Comparison of ENCODE assay signal across 8 cellular contexts in the genomic region with DNA sequence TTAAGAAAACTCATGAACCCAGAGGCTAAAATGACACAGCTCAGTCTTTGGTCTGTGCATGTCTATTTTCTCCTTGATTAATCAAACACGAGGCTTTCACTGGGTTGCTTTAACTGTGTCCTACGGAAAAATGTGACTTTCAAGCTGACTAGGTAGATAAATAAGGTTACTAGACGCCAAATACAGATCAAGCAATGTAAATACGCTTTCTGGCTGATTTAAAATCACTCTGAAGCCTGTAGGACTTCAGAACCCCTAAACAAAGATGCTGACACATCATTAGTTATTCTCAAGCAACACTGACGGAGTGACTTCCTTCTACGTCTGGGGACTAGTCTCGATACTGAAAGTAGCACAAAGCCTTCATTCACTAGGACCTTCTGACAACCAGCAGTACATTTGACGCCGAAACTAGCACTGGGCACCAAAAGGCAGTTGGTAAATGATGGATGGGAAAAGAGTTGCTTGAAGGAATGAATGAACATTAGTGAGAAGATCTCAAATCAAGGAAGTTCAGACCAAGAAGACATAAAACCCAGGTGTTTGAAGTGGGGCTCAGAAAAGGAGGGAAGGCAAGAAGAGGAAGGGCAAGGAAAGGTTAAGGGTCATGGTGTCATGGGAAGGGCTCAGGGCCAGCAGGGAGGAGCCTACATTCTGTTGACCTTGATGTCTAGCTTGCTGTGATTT.
DNase-seq lines count a peak whose midpoint lies in the region; ATAC-seq, FAIRE-seq and TF ChIP-seq lines count a peak whose summit lies in the region.

No MANE protein-coding gene starts in this region.

- TF ChIP-seq POLR2A in testis (IDR thresholded peaks at IDR 0.05) = no peak

- H3K4me1 ChIP-seq in PC-3 (ENCODE audit: insufficient read depth, low read length) (no peaks in the 10 kb centered on the region), thymus (ENCODE audit: control insufficient read depth, insufficient read depth, low read length) (peaks cover 12% of the 10 kb centered on the region), kidney (ENCODE audit: control insufficient read depth in 1 of 2, insufficient read depth in 1 of 2, low read depth in 1 of 2, low read length in 2 of 2) (peaks cover 0 to 2% of the 10 kb centered on the region in 2 donors), testis (no peaks in the 10 kb centered on the region)

- WGBS in thymus = 26% methylated on average over 9 of the region's 9 CpGs
- 70 to 72% methylated on average over 9 of the region's 9 CpGs for WGBS in testis, 2 donors

- H3F3A ChIP-seq in PC-3 (ENCODE audit: low read length, unreplicated experiment) = no peaks in the 10 kb centered on the region

- POLR2A ChIA-PET in PC-3 (lab: Charles Lee; ENCODE audit: unreplicated experiment) = no interaction called here

- H3K36me3 ChIP-seq in PC-3 (ENCODE audit: low read depth, low read length) = no peaks in the 10 kb centered on the region
- H3K36me3 ChIP-seq in thymus (ENCODE audit: control insufficient read depth, insufficient read depth) = no peaks in the 10 kb centered on the region
- H3K36me3 ChIP-seq in kidney (ENCODE audit: control insufficient read depth in 1 of 2, insufficient read depth in 2 of 2, low read length in 2 of 2) = no peaks in the 10 kb centered on the region
- H3K36me3 ChIP-seq in testis (ENCODE audit: low read depth, missing control alignments) = no peaks in the 10 kb centered on the region

- H3K27me3 ChIP-seq in PC-3 (ENCODE audit: low read length) = no peaks in the 10 kb centered on the region
- no peaks in the 10 kb centered on the region for H3K27me3 ChIP-seq in thymus (ENCODE audit: control insufficient read depth, insufficient read depth)
- no peaks in the 10 kb centered on the region for H3K27me3 ChIP-seq in testis

- ATAC-seq in GM18870 (IDR thresholded peaks at IDR 0.05; ENCODE audit: unreplicated experiment) (peak; percentile 95), HG02623 (IDR thresholded peaks at IDR 0.05; ENCODE audit: unreplicated experiment) (peak; percentile 93), PC-3 (no peak)

- H3K4me2 ChIP-seq in PC-3 (ENCODE audit: low read length) = no peak overlapping the region

- no peak for DNase-seq in PC-3
- peak; percentile 61 for DNase-seq in globus pallidus (ENCODE audit: low spot score)
- no peak for DNase-seq in kidney
- DNase-seq in testis = no peak
- no peak for DNase-seq in glomerular visceral epithelial cell (ENCODE audit: extremely low spot score)

- H3K4me3 ChIP-seq in PC-3 (ENCODE audit: low read length) (no peak overlapping the region), thymus (ENCODE audit: low read length) (peak overlapping the region; percentile 32), kidney (ENCODE audit: low read length in 2 of 2) (peak overlapping the region in 1 of 2 donors; percentile 25), testis (no peak overlapping the region)

- H2AFZ ChIP-seq in PC-3 (ENCODE audit: low read length) = 0 out of 2 replicates have a peak overlapping the region, but pooled peaks have one; percentile 33

- no peaks in the 10 kb centered on the region for H3K79me2 ChIP-seq in PC-3 (ENCODE audit: low read length)

- no peaks in the 10 kb centered on the region for H4K20me1 ChIP-seq in PC-3 (ENCODE audit: low read length)

- CTCF ChIA-PET in PC-3 (lab: Charles Lee) = no interaction called here

- H3K9me2 ChIP-seq in PC-3 (replicated peaks; ENCODE audit: low read length) = no peaks in the 10 kb centered on the region

- H3K27ac ChIP-seq in PC-3 (ENCODE audit: low read length) = no peak overlapping the region
- H3K27ac ChIP-seq in thymus (ENCODE audit: low read depth) = peak overlapping the region; percentile 69
- no peak overlapping the region for H3K27ac ChIP-seq in kidney (ENCODE audit: low read depth in 2 of 2, low read length in 2 of 2)
- H3K27ac ChIP-seq in testis = no peak overlapping the region

- no peak for FAIRE-seq in kidney (lab: Jason Lieb, UNC)

- no TSS peak for BruUV-seq in PC-3 (replicated peaks; lab: Mats Ljungman, UMichigan)

- TF ChIP-seq CTCF in PC-3 (conservative IDR thresholded peaks at IDR 0.05; ENCODE audit: low read depth, low read length) = no peak
- no peak for TF ChIP-seq CTCF in kidney (IDR thresholded peaks at IDR 0.05; ENCODE audit: borderline replicate concordance, extremely low read depth, insufficient read depth)
- TF ChIP-seq CTCF in testis (IDR thresholded peaks at IDR 0.05) = no peak

- no peaks in the 10 kb centered on the region for H3K9me3 ChIP-seq in PC-3 (ENCODE audit: low read length)
- H3K9me3 ChIP-seq in thymus (ENCODE audit: control insufficient read depth) = no peaks in the 10 kb centered on the region
- H3K9me3 ChIP-seq in kidney (ENCODE audit: control insufficient read depth in 1 of 2, low read length in 2 of 2) = no peaks in the 10 kb centered on the region
- H3K9me3 ChIP-seq in testis = no peaks in the 10 kb centered on the region

- H3K9ac ChIP-seq in PC-3 (ENCODE audit: low read length) = no peak overlapping the region
- no peak overlapping the region for H3K9ac ChIP-seq in kidney (ENCODE audit: low read length in 2 of 2)

- intact Hi-C loops in PC-3 (cut with micrococcal nuclease) = no loop called here
- intact Hi-C loops in kidney (cut with DNase I) = no loop called here
- intact Hi-C loops in testis (cut with DNase I; ENCODE audit: low total_unique reads) = no loop called here
